3 cellular contexts compared by ENCODE assay signal in the genomic region with DNA sequence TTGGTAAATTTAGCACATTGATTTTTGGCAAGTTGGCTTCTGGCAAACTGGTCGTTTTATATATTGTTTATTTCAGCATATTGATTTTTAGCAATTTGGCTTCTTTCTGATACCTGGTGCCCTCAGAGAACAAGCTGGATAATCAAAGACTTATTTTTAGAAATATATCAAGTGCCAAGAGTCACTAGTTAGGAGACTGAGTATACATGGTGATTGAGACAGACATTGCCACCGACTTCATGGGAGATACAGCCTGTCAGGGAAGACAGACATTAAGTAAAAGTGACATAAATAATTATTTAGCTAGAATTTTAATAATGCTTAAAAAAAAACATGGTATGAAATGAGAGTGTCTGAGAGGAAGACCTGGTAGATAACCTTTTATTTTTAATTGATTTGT.
"Had no signal": no experiment of that assay in that cellular context is flagged by ENCODE, and none has a peak within 500 bp of the region (broad histone marks: within the 10 kb centered on the region; RNA-seq: fewer than 3 reads in every experiment).

No MANE protein-coding gene starts in this region.

- ATAC-seq: GM12878 had no signal

- DNase-seq: GDM1, GF-D8 had no signal

- H3K4me3 ChIP-seq: GM12878 had no signal
